16 cellular contexts compared by ENCODE assay signal in genomic region chr18:50131591-50131990, GRCh38.
DNase-seq lines count a peak whose midpoint lies in the region; ATAC-seq and TF ChIP-seq lines count a peak whose summit lies in the region.
"Had no signal": no experiment of that assay in that cellular context is flagged by ENCODE, and none has a peak within 500 bp of the region (broad histone marks: within the 10 kb centered on the region; RNA-seq: fewer than 3 reads in every experiment).

No MANE protein-coding gene starts in this region.

- H3K9ac ChIP-seq in MM.1S (ENCODE audit: low read length): no peak overlapping the region

- CTCF ChIA-PET in WTC11 (lab: Charles Lee): no interaction called here

- peaks cover 81% of the 10 kb centered on the region for H3K79me2 ChIP-seq in MM.1S (ENCODE audit: low read length)

- H3K36me3 Mint-ChIP-seq in WTC11: no peaks in the 10 kb centered on the region

- no peak overlapping the region for H3K4me3 Mint-ChIP-seq in WTC11
- H3K4me3 Mint-ChIP-seq: B cell had no signal

- DNase-seq in Daoy (ENCODE audit: low read depth) (peak; percentile 25), MM.1S (peak; percentile 44), kidney glomerular epithelial cell (lab: John Stamatoyannopoulos, UW) (peak; percentile 53), WTC11 (ENCODE audit: low spot score) (no peak), NCI-H526 treated with DMSO at 0.1 percent for 48 hours (lab: John Stamatoyannopoulos, UW) (no peak)
- DNase-seq: activated effector memory CD4-positive, alpha-beta T cell treated with anti-CD3 and anti-CD28 coated beads, Interleukin-2, amount 50 U/mL, for 16 hours; brain microvascular endothelial cell; MV-4-11; occipital lobe; SJCRH30; T-helper 9 cell had no signal

- H3K9me3 Mint-ChIP-seq in WTC11: no peaks in the 10 kb centered on the region

- H3K9me3 ChIP-seq in MM.1S (replicated peaks; ENCODE audit: insufficient read depth, low read length): no peaks in the 10 kb centered on the region
- H3K9me3 ChIP-seq: SJCRH30 had no signal

- no peaks in the 10 kb centered on the region for H4K20me1 ChIP-seq in MM.1S (ENCODE audit: insufficient read depth, low read length)

- H3K36me3 ChIP-seq in MM.1S (replicated peaks; ENCODE audit: insufficient read depth, low read length): no peaks in the 10 kb centered on the region
- H3K36me3 ChIP-seq: brain microvascular endothelial cell, SJCRH30 had no signal

- peak overlapping the region; percentile 9; the same call in 1 of the 2 replicates for H3K27ac ChIP-seq in MM.1S (ENCODE audit: low read length)
- H3K27ac ChIP-seq: brain microvascular endothelial cell, hepatocyte, SJCRH30 had no signal

- H3K4me1 Mint-ChIP-seq in WTC11: peaks cover 56% of the 10 kb centered on the region
- H3K4me1 Mint-ChIP-seq: B cell had no signal

- TF ChIP-seq CTCF in MM.1S (IDR thresholded peaks at IDR 0.05; ENCODE audit: low read length) (no peak), WTC11 (IDR thresholded peaks at IDR 0.05) (no peak)

- H3K9me2 ChIP-seq in MM.1S (replicated peaks; ENCODE audit: insufficient read depth, low read length): no peaks in the 10 kb centered on the region

- H3K4me1 ChIP-seq in MM.1S (ENCODE audit: low read length): peaks cover 17% of the 10 kb centered on the region
- H3K4me1 ChIP-seq: SJCRH30 had no signal

- no peaks in the 10 kb centered on the region for H3K27me3 ChIP-seq in MM.1S (replicated peaks; ENCODE audit: insufficient read depth, low read length)
- H3K27me3 ChIP-seq: brain microvascular endothelial cell, hepatocyte, SJCRH30 had no signal

- H3K4me3 ChIP-seq in MM.1S (ENCODE audit: low read length): no peak overlapping the region
- H3K4me3 ChIP-seq: hepatocyte, SJCRH30 had no signal

- peak; percentile 51 for ATAC-seq in GM18858 (IDR thresholded peaks at IDR 0.05; ENCODE audit: unreplicated experiment)
- no peak for ATAC-seq in HG03196 (IDR thresholded peaks at IDR 0.05; ENCODE audit: unreplicated experiment)
- no peak for ATAC-seq in WTC11
- ATAC-seq: HepG2 had no signal

- no peaks in the 10 kb centered on the region for H3K27me3 Mint-ChIP-seq in WTC11 (ENCODE audit: low read depth)

- H3F3A ChIP-seq in MM.1S (ENCODE audit: insufficient read depth, low read length): no peaks in the 10 kb centered on the region

- H2AFZ ChIP-seq in MM.1S (ENCODE audit: low read length): no peak overlapping the region
- H2AFZ ChIP-seq: hepatocyte had no signal

- H3K4me2 ChIP-seq in MM.1S (ENCODE audit: low read depth, low read length): peak overlapping the region; percentile 5; the same call in 1 of the 2 replicates
- H3K4me2 ChIP-seq: hepatocyte had no signal

- no peak overlapping the region for H3K27ac Mint-ChIP-seq in WTC11
- H3K27ac Mint-ChIP-seq: B cell had no signal

- POLR2A ChIA-PET in WTC11 (lab: Charles Lee): no interaction called here

TF ChIP-seq in WTC11, 78 proteins besides CTCF, POLR2A, EP300 and RAD21:
- TF ChIP-seq EMX1 (CRISPR knock-in tag; IDR thresholded peaks at IDR 0.05) (no peak), E2F5 (CRISPR knock-in tag; IDR thresholded peaks at IDR 0.05) (no peak), JAZF1 (CRISPR knock-in tag; IDR thresholded peaks at IDR 0.05) (no peak), ZSCAN18 (CRISPR knock-in tag; IDR thresholded peaks at IDR 0.05) (no peak), ZNF232 (CRISPR knock-in tag; IDR thresholded peaks at IDR 0.05) (no peak), ZNF121 (CRISPR knock-in tag; IDR thresholded peaks at IDR 0.05) (no peak), FOXP1 (CRISPR knock-in tag; IDR thresholded peaks at IDR 0.05; ENCODE audit: borderline replicate concordance) (no peak), NR3C1 (CRISPR knock-in tag; conservative IDR thresholded peaks at IDR 0.05; ENCODE audit: low read depth) (no peak), ZNF423 (CRISPR knock-in tag; IDR thresholded peaks at IDR 0.05) (no peak), ATF3 (CRISPR knock-in tag; conservative IDR thresholded peaks at IDR 0.05) (no peak), ZNF317 (CRISPR knock-in tag; IDR thresholded peaks at IDR 0.05; ENCODE audit: borderline replicate concordance, low read depth) (no peak), SMAD3 (CRISPR knock-in tag; IDR thresholded peaks at IDR 0.05; ENCODE audit: borderline replicate concordance) (no peak), ETV6 (CRISPR knock-in tag; IDR thresholded peaks at IDR 0.05) (no peak), SP1 (CRISPR knock-in tag; conservative IDR thresholded peaks at IDR 0.05) (no peak), ZBTB21 (CRISPR knock-in tag; IDR thresholded peaks at IDR 0.05; ENCODE audit: borderline replicate concordance) (no peak), TEAD4 (CRISPR knock-in tag; IDR thresholded peaks at IDR 0.05) (no peak), RELA (CRISPR knock-in tag; IDR thresholded peaks at IDR 0.05; ENCODE audit: borderline replicate concordance) (no peak), CDX4 (CRISPR knock-in tag; IDR thresholded peaks at IDR 0.05; ENCODE audit: borderline replicate concordance) (no peak)

Comparison
In these comparisons a context has a peak if more than half of its experiments do, and no peak if none do; other contexts are left out.
1. DNase-seq: peak in Daoy (single experiment), MM.1S (single experiment) and kidney glomerular epithelial cell (single experiment); none in WTC11 (single experiment) and NCI-H526 treated with DMSO at 0.1 percent for 48 hours (single experiment).